In genomic region chr6:158168054-158168303, GRCh38 we compare ENCODE assay signal across 1 cellular context.
TF ChIP-seq lines count a peak whose summit lies in the region.

TSS of gene SERAC1 (minus strand) at chr6:158168262. CDS start at chr6:158158363, 9,899 bp downstream.

TF ChIP-seq in HEK293, 187 proteins besides CTCF, POLR2A, EP300 and RAD21 (continued from another document):
- TF ChIP-seq SP2 (tag by site-specific recombination; IDR thresholded peaks at IDR 0.05) (peak; percentile 45; the same call in 1 of the 2 replicates), ZNF292 (tag by site-specific recombination; IDR thresholded peaks at IDR 0.05; ENCODE audit: borderline replicate concordance, low read depth) (no peak), ZNF510 (tag by site-specific recombination; IDR thresholded peaks at IDR 0.05; ENCODE audit: insufficient replicate concordance) (no peak), ZNF654 (tag by site-specific recombination; IDR thresholded peaks at IDR 0.05; ENCODE audit: low read depth) (no peak), ZNF10 (tag by site-specific recombination; IDR thresholded peaks at IDR 0.05) (no peak), ZNF391 (tag by site-specific recombination; IDR thresholded peaks at IDR 0.05; ENCODE audit: borderline replicate concordance, low read depth) (no peak)
- TF ChIP-seq, protein P1, sequence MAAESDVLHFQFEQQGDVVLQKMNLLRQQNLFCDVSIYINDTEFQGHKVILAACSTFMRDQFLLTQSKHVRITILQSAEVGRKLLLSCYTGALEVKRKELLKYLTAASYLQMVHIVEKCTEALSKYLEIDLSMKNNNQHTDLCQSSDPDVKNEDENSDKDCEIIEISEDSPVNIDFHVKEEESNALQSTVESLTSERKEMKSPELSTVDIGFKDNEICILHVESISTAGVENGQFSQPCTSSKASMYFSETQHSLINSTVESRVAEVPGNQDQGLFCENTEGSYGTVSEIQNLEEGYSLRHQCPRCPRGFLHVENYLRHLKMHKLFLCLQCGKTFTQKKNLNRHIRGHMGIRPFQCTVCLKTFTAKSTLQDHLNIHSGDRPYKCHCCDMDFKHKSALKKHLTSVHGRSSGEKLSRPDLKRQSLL (tag by site-specific recombination; IDR thresholded peaks at IDR 0.05): no peak
- TF ChIP-seq, protein P2, sequence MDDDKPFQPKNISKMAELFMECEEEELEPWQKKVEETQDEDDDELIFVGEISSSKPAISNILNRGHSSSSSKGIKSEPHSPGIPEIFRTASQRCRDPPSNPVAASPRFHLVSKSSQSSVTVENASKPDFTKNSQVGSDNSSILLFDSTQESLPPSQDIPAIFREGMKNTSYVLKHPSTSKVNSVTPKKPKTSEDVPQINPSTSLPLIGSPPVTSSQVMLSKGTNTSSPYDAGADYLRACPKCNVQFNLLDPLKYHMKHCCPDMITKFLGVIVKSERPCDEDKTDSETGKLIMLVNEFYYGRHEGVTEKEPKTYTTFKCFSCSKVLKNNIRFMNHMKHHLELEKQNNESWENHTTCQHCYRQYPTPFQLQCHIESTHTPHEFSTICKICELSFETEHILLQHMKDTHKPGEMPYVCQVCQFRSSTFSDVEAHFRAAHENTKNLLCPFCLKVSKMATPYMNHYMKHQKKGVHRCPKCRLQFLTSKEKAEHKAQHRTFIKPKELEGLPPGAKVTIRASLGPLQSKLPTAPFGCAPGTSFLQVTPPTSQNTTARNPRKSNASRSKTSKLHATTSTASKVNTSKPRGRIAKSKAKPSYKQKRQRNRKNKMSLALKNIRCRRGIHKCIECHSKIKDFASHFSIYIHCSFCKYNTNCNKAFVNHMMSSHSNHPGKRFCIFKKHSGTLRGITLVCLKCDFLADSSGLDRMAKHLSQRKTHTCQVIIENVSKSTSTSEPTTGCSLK (tag by site-specific recombination; IDR thresholded peaks at IDR 0.05): no peak
- TF ChIP-seq, protein P3, sequence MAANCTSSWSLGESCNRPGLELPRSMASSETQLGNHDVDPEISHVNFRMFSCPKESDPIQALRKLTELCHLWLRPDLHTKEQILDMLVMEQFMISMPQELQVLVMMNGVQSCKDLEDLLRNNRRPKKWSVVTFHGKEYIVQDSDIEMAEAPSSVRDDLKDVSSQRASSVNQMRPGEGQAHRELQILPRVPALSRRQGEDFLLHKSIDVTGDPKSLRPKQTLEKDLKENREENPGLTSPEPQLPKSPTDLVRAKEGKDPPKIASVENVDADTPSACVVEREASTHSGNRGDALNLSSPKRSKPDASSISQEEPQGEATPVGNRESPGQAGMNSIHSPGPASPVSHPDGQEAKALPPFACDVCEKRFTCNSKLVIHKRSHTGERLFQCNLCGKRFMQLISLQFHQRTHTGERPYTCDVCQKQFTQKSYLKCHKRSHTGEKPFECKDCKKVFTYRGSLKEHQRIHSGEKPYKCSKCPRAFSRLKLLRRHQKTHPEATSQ (tag by site-specific recombination; IDR thresholded peaks at IDR 0.05): no peak
- TF ChIP-seq, protein P4, sequence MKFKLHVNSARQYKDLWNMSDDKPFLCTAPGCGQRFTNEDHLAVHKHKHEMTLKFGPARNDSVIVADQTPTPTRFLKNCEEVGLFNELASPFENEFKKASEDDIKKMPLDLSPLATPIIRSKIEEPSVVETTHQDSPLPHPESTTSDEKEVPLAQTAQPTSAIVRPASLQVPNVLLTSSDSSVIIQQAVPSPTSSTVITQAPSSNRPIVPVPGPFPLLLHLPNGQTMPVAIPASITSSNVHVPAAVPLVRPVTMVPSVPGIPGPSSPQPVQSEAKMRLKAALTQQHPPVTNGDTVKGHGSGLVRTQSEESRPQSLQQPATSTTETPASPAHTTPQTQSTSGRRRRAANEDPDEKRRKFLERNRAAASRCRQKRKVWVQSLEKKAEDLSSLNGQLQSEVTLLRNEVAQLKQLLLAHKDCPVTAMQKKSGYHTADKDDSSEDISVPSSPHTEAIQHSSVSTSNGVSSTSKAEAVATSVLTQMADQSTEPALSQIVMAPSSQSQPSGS (tag by site-specific recombination; IDR thresholded peaks at IDR 0.05; ENCODE audit: low read depth): no peak
